Comparison of ENCODE assay signal across 21 cellular contexts in genomic region chr17:63390090-63390489, GRCh38.
"Had no signal": no experiment of that assay in that cellular context is flagged by ENCODE, and none has a peak within 500 bp of the region (broad histone marks: within the 10 kb centered on the region; RNA-seq: fewer than 3 reads in every experiment).

No MANE protein-coding gene starts in this region.

- DNase-seq: activated B cell treated with CpG ODN at 0.5 μM for 24 hours; activated CD4-positive, alpha-beta memory T cell treated with anti-CD3 and anti-CD28 coated beads, Interleukin-2, amount 10 ng/mL, durations not matched to agents 7 days and 5 days; activated CD4-positive, alpha-beta T cell treated with anti-CD3 and anti-CD28 coated beads for 4 hours; activated CD8-positive, alpha-beta memory T cell treated with anti-CD3 and anti-CD28 coated beads, Interleukin-2, amount 10 ng/mL, durations not matched to agents 7 days and 5 days; activated naive CD4-positive, alpha-beta T cell treated with Interleukin-2 at 50 U/mL for 16 hours; body of pancreas; effector memory CD8-positive, alpha-beta T cell; foreskin keratinocyte; glutamatergic neuron; hippocampal formation; islet precursor cell; left colon; lower lobe of right lung; posterior cingulate gyrus; sigmoid colon; spleen; stimulated activated CD4-positive, alpha-beta T cell treated with anti-CD3 and anti-CD28 coated beads, Interleukin-4, amount 100 ng/mL, for 4 hours; stimulated activated naive B cell treated with anti-CD40 and anti-IgM and Interleukin-4, amounts not matched to agents 10 μg/mL and 1 μg/mL and 100 μg/mL, for 72 hours; thyroid gland had no signal

- H3K4me1 Mint-ChIP-seq: activated B cell treated with CpG ODN at 0.5 μM for 24 hours; activated CD4-positive, alpha-beta memory T cell treated with anti-CD3 and anti-CD28 coated beads, Interleukin-2, amount 10 ng/mL, durations not matched to agents 7 days and 5 days; stimulated activated naive B cell treated with anti-CD40 and anti-IgM and Interleukin-4, amounts not matched to agents 10 μg/mL and 1 μg/mL and 100 μg/mL, for 72 hours had no signal

- H3K9me3 ChIP-seq: body of pancreas, lower lobe of right lung, sigmoid colon, spleen, thyroid gland had no signal

- H3K4me3 Mint-ChIP-seq: activated B cell treated with CpG ODN at 0.5 μM for 24 hours; activated CD4-positive, alpha-beta memory T cell treated with anti-CD3 and anti-CD28 coated beads, Interleukin-2, amount 10 ng/mL, durations not matched to agents 7 days and 5 days; activated CD8-positive, alpha-beta memory T cell treated with anti-CD3 and anti-CD28 coated beads, Interleukin-2, amount 10 ng/mL, durations not matched to agents 7 days and 5 days; effector memory CD8-positive, alpha-beta T cell; nephron; stimulated activated naive B cell treated with anti-CD40 and anti-IgM and Interleukin-4, amounts not matched to agents 10 μg/mL and 1 μg/mL and 100 μg/mL, for 72 hours had no signal

- H3K27me3 ChIP-seq: body of pancreas, foreskin keratinocyte, sigmoid colon, spleen, thyroid gland had no signal

- H3K4me1 ChIP-seq: body of pancreas, lower lobe of right lung, spleen, thyroid gland had no signal

- ATAC-seq: activated CD8-positive, alpha-beta memory T cell treated with anti-CD3 and anti-CD28 coated beads, Interleukin-2, amount 10 ng/mL, durations not matched to agents 7 days and 5 days; body of pancreas; effector memory CD8-positive, alpha-beta T cell; foreskin keratinocyte; left colon; lower lobe of right lung; stimulated activated naive B cell treated with anti-CD40 and anti-IgM and Interleukin-4, amounts not matched to agents 10 μg/mL and 1 μg/mL and 100 μg/mL, for 72 hours had no signal

- H3K27ac Mint-ChIP-seq: activated B cell treated with CpG ODN at 0.5 μM for 24 hours; activated CD4-positive, alpha-beta memory T cell treated with anti-CD3 and anti-CD28 coated beads, Interleukin-2, amount 10 ng/mL, durations not matched to agents 7 days and 5 days; activated CD8-positive, alpha-beta memory T cell treated with anti-CD3 and anti-CD28 coated beads, Interleukin-2, amount 10 ng/mL, durations not matched to agents 7 days and 5 days; activated T-helper 2 cell treated with anti-CD3 and anti-CD28 coated beads, Interferon-gamma antibody, Interleukin-2, Interleukin-4, amounts not matched to agents 10 μg/mL and 5 μg/mL and 100 μg/mL, durations not matched to agents 14 hours and 24 hours and 36 hours; effector memory CD8-positive, alpha-beta T cell; nephron; stimulated activated naive B cell treated with anti-CD40 and anti-IgM and Interleukin-4, amounts not matched to agents 10 μg/mL and 1 μg/mL and 100 μg/mL, for 72 hours had no signal

- H3K9me3 Mint-ChIP-seq: activated B cell treated with CpG ODN at 0.5 μM for 24 hours; activated CD4-positive, alpha-beta memory T cell treated with anti-CD3 and anti-CD28 coated beads, Interleukin-2, amount 10 ng/mL, durations not matched to agents 7 days and 5 days; activated T-helper 2 cell treated with anti-CD3 and anti-CD28 coated beads, Interferon-gamma antibody, Interleukin-2, Interleukin-4, amounts not matched to agents 10 μg/mL and 5 μg/mL and 100 μg/mL, durations not matched to agents 14 hours and 24 hours and 36 hours; effector memory CD8-positive, alpha-beta T cell; nephron; stimulated activated naive B cell treated with anti-CD40 and anti-IgM and Interleukin-4, amounts not matched to agents 10 μg/mL and 1 μg/mL and 100 μg/mL, for 72 hours had no signal

- H3K4me3 ChIP-seq: body of pancreas, lower lobe of right lung, sigmoid colon, spleen, thyroid gland had no signal

- H3K27ac ChIP-seq: body of pancreas, foreskin keratinocyte, lower lobe of right lung, sigmoid colon, spleen, thyroid gland had no signal

- H3K36me3 ChIP-seq: thyroid gland had no signal
